In the genomic region with DNA sequence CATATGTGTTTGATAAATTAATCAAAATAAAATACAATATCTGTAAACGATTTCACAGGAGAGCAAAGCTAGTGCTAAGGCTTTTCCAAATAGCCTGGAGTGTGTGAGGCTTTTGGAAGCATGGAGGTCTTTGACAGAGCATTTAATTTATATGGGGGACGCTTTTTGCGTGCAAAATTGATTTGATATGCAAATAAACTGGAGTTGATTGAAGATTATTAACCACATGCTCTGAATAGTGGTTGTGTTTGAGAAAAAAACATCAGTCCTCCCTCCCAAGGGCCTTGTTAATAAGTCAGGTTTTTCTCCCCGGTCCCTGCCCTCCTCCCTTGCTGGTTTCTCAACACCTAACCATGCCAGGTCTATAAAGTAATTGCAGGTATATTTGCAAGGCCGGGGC, we compare ENCODE assay signal across 13 cellular contexts.
DNase-seq lines count a peak whose midpoint lies in the region; ATAC-seq and TF ChIP-seq lines count a peak whose summit lies in the region.
"Had no signal": no experiment of that assay in that cellular context is flagged by ENCODE, and none has a peak within 500 bp of the region (broad histone marks: within the 10 kb centered on the region; RNA-seq: fewer than 3 reads in every experiment).

No MANE protein-coding gene starts in this region.

- H3K9ac ChIP-seq in smooth muscle cell (ENCODE audit: low read depth): no peak overlapping the region
- H3K9ac ChIP-seq: BLaER1 had no signal

- H3K79me2 ChIP-seq in smooth muscle cell (ENCODE audit: low read depth): no peaks in the 10 kb centered on the region

- peak overlapping the region; percentile 31 for H3K27ac Mint-ChIP-seq in nephron progenitor cell
- H3K27ac Mint-ChIP-seq: CD8-positive, alpha-beta memory T cell had no signal

- peak overlapping the region; percentile 93 for H3K27ac ChIP-seq in ectodermal cell (ENCODE audit: insufficient read depth, low read depth, low read length, poor library complexity, severe bottlenecking)
- H3K27ac ChIP-seq in smooth muscle cell (ENCODE audit: low read depth): peak overlapping the region; percentile 59
- H3K27ac ChIP-seq: BLaER1 had no signal

- TF ChIP-seq CTCF in nephron progenitor cell (IDR thresholded peaks at IDR 0.05) (no peak), smooth muscle cell (IDR thresholded peaks at IDR 0.05; ENCODE audit: borderline replicate concordance, insufficient read depth, poor library complexity, severe bottlenecking) (no peak)

- peaks cover 63% of the 10 kb centered on the region for H3K4me1 Mint-ChIP-seq in nephron progenitor cell
- H3K4me1 Mint-ChIP-seq: CD8-positive, alpha-beta memory T cell had no signal

- H4K20me1 ChIP-seq in smooth muscle cell (ENCODE audit: low read depth): no peaks in the 10 kb centered on the region
- H4K20me1 ChIP-seq: BLaER1 had no signal

- H3K36me3 ChIP-seq in ectodermal cell (ENCODE audit: control insufficient read depth, insufficient read depth, low read length): no peaks in the 10 kb centered on the region
- no peaks in the 10 kb centered on the region for H3K36me3 ChIP-seq in smooth muscle cell (ENCODE audit: low read depth)
- H3K36me3 ChIP-seq: BLaER1, HAP-1 had no signal

- H3K4me2 ChIP-seq in smooth muscle cell: peak overlapping the region; percentile 48
- H3K4me2 ChIP-seq: BLaER1 had no signal

- peak overlapping the region; percentile 40 for H2AFZ ChIP-seq in smooth muscle cell (ENCODE audit: low read depth)

- peaks cover 5% of the 10 kb centered on the region for H3F3A ChIP-seq in smooth muscle cell (ENCODE audit: low read depth)

- peak overlapping the region; percentile 11 for H3K4me3 Mint-ChIP-seq in nephron progenitor cell
- H3K4me3 Mint-ChIP-seq: CD8-positive, alpha-beta memory T cell had no signal

- H3K4me1 ChIP-seq in ectodermal cell (ENCODE audit: control insufficient read depth, insufficient read depth, low read length) (peaks cover 51% of the 10 kb centered on the region), smooth muscle cell (ENCODE audit: low read depth) (peaks cover 52% of the 10 kb centered on the region)
- H3K4me1 ChIP-seq: BLaER1 had no signal

- H3K9me3 Mint-ChIP-seq in nephron progenitor cell: peaks cover 11% of the 10 kb centered on the region

- no peak for ATAC-seq in HG03520 (IDR thresholded peaks at IDR 0.05; ENCODE audit: unreplicated experiment)
- ATAC-seq: HepG2 had no signal

- WGBS in ectodermal cell, 2 experiments: 83 to 87% methylated on average over 5 of the region's 5 CpGs
- WGBS in smooth muscle cell (ENCODE audit: low lambda C conversion rate): 87% methylated on average over 5 of the region's 5 CpGs

- H3K9me3 ChIP-seq in ectodermal cell (ENCODE audit: control insufficient read depth, low read length): no peaks in the 10 kb centered on the region
- peaks cover 4% of the 10 kb centered on the region for H3K9me3 ChIP-seq in smooth muscle cell (replicated peaks; ENCODE audit: low read depth)

- no peak overlapping the region for H3K4me3 ChIP-seq in ectodermal cell (ENCODE audit: insufficient read depth, low read depth, low read length)
- no peak overlapping the region for H3K4me3 ChIP-seq in smooth muscle cell
- H3K4me3 ChIP-seq: BLaER1, HAP-1 had no signal

- no peaks in the 10 kb centered on the region for H3K36me3 Mint-ChIP-seq in nephron progenitor cell (ENCODE audit: low read depth)
- H3K36me3 Mint-ChIP-seq: CD8-positive, alpha-beta memory T cell had no signal

- peak; percentile 62 to 76 for DNase-seq in NCI-H526 (lab: John Stamatoyannopoulos, UW)
- no peak for DNase-seq in nephron progenitor cell
- DNase-seq in smooth muscle cell (lab: John Stamatoyannopoulos, UW; ENCODE audit: unreplicated experiment): no peak
- no peak for DNase-seq in stimulated activated CD4-positive, alpha-beta T cell treated with anti-CD3 and anti-CD28 coated beads, Interleukin-12 subunit alpha, Interleukin-12 subunit beta, amount 100 ng/mL, for 4 hours
- DNase-seq in glomerular visceral epithelial cell (ENCODE audit: extremely low spot score): no peak
- DNase-seq: 8988T; Caco-2; CD8-positive, alpha-beta memory T cell had no signal

- H3K27me3 ChIP-seq in ectodermal cell (ENCODE audit: control insufficient read depth, insufficient read depth, low read length, poor library complexity, severe bottlenecking) (no peaks in the 10 kb centered on the region), smooth muscle cell (ENCODE audit: low read depth) (no peaks in the 10 kb centered on the region)
- H3K27me3 ChIP-seq: BLaER1 had no signal

- H3K27me3 Mint-ChIP-seq in nephron progenitor cell (ENCODE audit: low read depth, poor library complexity): peaks cover 13% of the 10 kb centered on the region

Comparison
In these comparisons a context has a peak if more than half of its experiments do, and no peak if none do; other contexts are left out.
1. DNase-seq: peak in NCI-H526 (2 of 2); none in nephron progenitor cell (single experiment), smooth muscle cell (single experiment), stimulated activated CD4-positive, alpha-beta T cell treated with anti-CD3 and anti-CD28 coated beads, Interleukin-12 subunit alpha, Interleukin-12 subunit beta, amount 100 ng/mL, for 4 hours (single experiment) and glomerular visceral epithelial cell (single experiment).